ENCODE assay signal across 2 cellular contexts in genomic region chr22:37552560-37553163, GRCh38.
A peak's percentile ranks its signal among the peaks of the same experiment; 100 is the strongest.
TF ChIP-seq lines count a peak whose summit lies in the region.

No MANE protein-coding gene starts in this region.

TF ChIP-seq in HEK293, 187 proteins besides CTCF, POLR2A, EP300 and RAD21 (continued from another document):
- no peak for TF ChIP-seq ZFP41 (tag by site-specific recombination; IDR thresholded peaks at IDR 0.05; ENCODE audit: borderline replicate concordance)
- TF ChIP-seq SCRT1 (tag by site-specific recombination; IDR thresholded peaks at IDR 0.05; ENCODE audit: borderline replicate concordance): no peak
- no peak for TF ChIP-seq ZSCAN16 (tag by site-specific recombination; IDR thresholded peaks at IDR 0.05)
- peak; percentile 43; the same call in 1 of the 2 replicates for TF ChIP-seq ZNF341 (tag by site-specific recombination; IDR thresholded peaks at IDR 0.05; ENCODE audit: low read depth)
- TF ChIP-seq ZNF548 (tag by site-specific recombination; IDR thresholded peaks at IDR 0.05): no peak
- no peak for TF ChIP-seq ZNF138 (tag by site-specific recombination; IDR thresholded peaks at IDR 0.05; ENCODE audit: borderline replicate concordance)
- 0 out of 2 replicates have a peak, but pooled peaks have one; percentile 2 for TF ChIP-seq PATZ1 (tag by site-specific recombination; IDR thresholded peaks at IDR 0.05)
- TF ChIP-seq ZNF510 (tag by site-specific recombination; IDR thresholded peaks at IDR 0.05; ENCODE audit: insufficient replicate concordance): no peak
- TF ChIP-seq ZBTB49 (tag by site-specific recombination; IDR thresholded peaks at IDR 0.05; ENCODE audit: low read depth): no peak
- TF ChIP-seq ZNF394 (tag by site-specific recombination; IDR thresholded peaks at IDR 0.05; ENCODE audit: borderline replicate concordance): peak; percentile 44; the same call in 1 of the 2 replicates

TF ChIP-seq in K562, 482 proteins besides CTCF, POLR2A, EP300 and RAD21 (continued from another document and continues in another):
- TF ChIP-seq DMBX1 (CRISPR knock-in tag; IDR thresholded peaks at IDR 0.05; ENCODE audit: borderline replicate concordance): peak; percentile 87
- TF ChIP-seq NBN (IDR thresholded peaks at IDR 0.05; ENCODE audit: low read depth): peak; percentile 74; the same call in 1 of the 2 replicates
- peak; percentile 54; the same call in 1 of the 2 replicates for TF ChIP-seq GATAD2B (IDR thresholded peaks at IDR 0.05; ENCODE audit: borderline replicate concordance)
- TF ChIP-seq SMAD1 (IDR thresholded peaks at IDR 0.05; ENCODE audit: low read depth, low read length, partially characterized antibody): peak; percentile 81
- peak; percentile 95 for TF ChIP-seq SOX6 (IDR thresholded peaks at IDR 0.05)
- no peak for TF ChIP-seq ID3 (CRISPR knock-in tag; IDR thresholded peaks at IDR 0.05)
- peak; percentile 88; the same call in 1 of the 2 replicates for TF ChIP-seq ID3 (tag; IDR thresholded peaks at IDR 0.05)
- no peak for TF ChIP-seq RBBP5 (IDR thresholded peaks at IDR 0.05; ENCODE audit: borderline replicate concordance, insufficient read depth, low read length, poor library complexity, severe bottlenecking)
- TF ChIP-seq CCNT2 (IDR thresholded peaks at IDR 0.05; ENCODE audit: borderline replicate concordance, extremely low read depth, insufficient read length, low read depth, low read length): peak; percentile 97
- 0 out of 2 replicates have a peak, but pooled peaks have one; percentile 26 for TF ChIP-seq MXI1 (IDR thresholded peaks at IDR 0.05; ENCODE audit: low read depth, low read length)
- no peak for TF ChIP-seq GTF2E2 (tag; IDR thresholded peaks at IDR 0.05)
- no peak for TF ChIP-seq ZNF23 (CRISPR knock-in tag; IDR thresholded peaks at IDR 0.05)
- peak; percentile 69; the same call in 1 of the 2 replicates for TF ChIP-seq MTA1 (IDR thresholded peaks at IDR 0.05; ENCODE audit: borderline replicate concordance)
- no peak for TF ChIP-seq SIN3A (IDR thresholded peaks at IDR 0.05; ENCODE audit: borderline replicate concordance in 2 of 2, control insufficient read depth in 1 of 2, low read depth in 2 of 2, low read length in 2 of 2)
- TF ChIP-seq PTTG1 (tag; IDR thresholded peaks at IDR 0.05; ENCODE audit: low read depth): no peak
- TF ChIP-seq BCOR (IDR thresholded peaks at IDR 0.05): peak; percentile 85
- TF ChIP-seq MBD1 (CRISPR knock-in tag; IDR thresholded peaks at IDR 0.05): no peak
- peak; percentile 96 for TF ChIP-seq KLF16 (IDR thresholded peaks at IDR 0.05)
- TF ChIP-seq HSF4 (CRISPR knock-in tag; IDR thresholded peaks at IDR 0.05; ENCODE audit: borderline replicate concordance): no peak
- no peak for TF ChIP-seq TGIF2 (CRISPR knock-in tag; IDR thresholded peaks at IDR 0.05)
- peak; percentile 74; the same call in 1 of the 2 replicates for TF ChIP-seq ESRRA (IDR thresholded peaks at IDR 0.05; ENCODE audit: borderline replicate concordance, low read depth)
- peak; percentile 69 for TF ChIP-seq VEZF1 (CRISPR knock-in tag; IDR thresholded peaks at IDR 0.05)
- TF ChIP-seq XRCC3 (IDR thresholded peaks at IDR 0.05): no peak
- TF ChIP-seq HINFP (tag; conservative IDR thresholded peaks at IDR 0.05; ENCODE audit: low read depth): 0 out of 2 replicates have a peak, but pooled peaks have one; percentile 10
- no peak for TF ChIP-seq TSC22D4 (tag; IDR thresholded peaks at IDR 0.05)
- no peak for TF ChIP-seq NR2C2 (CRISPR knock-in tag; IDR thresholded peaks at IDR 0.05)
- 0 out of 2 replicates have a peak, but pooled peaks have one; percentile 22 for TF ChIP-seq NR2C2 (tag; IDR thresholded peaks at IDR 0.05)
- peak; percentile 75 for TF ChIP-seq DACH1 (IDR thresholded peaks at IDR 0.05; ENCODE audit: partially characterized antibody)
- peak; percentile 95 for TF ChIP-seq SMAD4 (CRISPR knock-in tag; conservative IDR thresholded peaks at IDR 0.05)
- TF ChIP-seq KLF13 (tag; IDR thresholded peaks at IDR 0.05; ENCODE audit: borderline replicate concordance, low read depth): 0 out of 2 replicates have a peak, but pooled peaks have one; percentile 19
- peak; percentile 99 for TF ChIP-seq TAL1 (IDR thresholded peaks at IDR 0.05)
- peak; percentile 73; the same call in 1 of the 2 replicates for TF ChIP-seq ZBTB1 (CRISPR knock-in tag; IDR thresholded peaks at IDR 0.05; ENCODE audit: borderline replicate concordance, low read depth)
- peak; percentile 97 for TF ChIP-seq PML (IDR thresholded peaks at IDR 0.05; ENCODE audit: low read length)
- peak; percentile 97 for TF ChIP-seq DPF2 (IDR thresholded peaks at IDR 0.05)
- TF ChIP-seq LCOR (CRISPR knock-in tag; IDR thresholded peaks at IDR 0.05): peak; percentile 53; the same call in 1 of the 2 replicates
- peak; percentile 98 for TF ChIP-seq NCOR1 (IDR thresholded peaks at IDR 0.05)
- TF ChIP-seq TEAD4 (IDR thresholded peaks at IDR 0.05; ENCODE audit: low read length): peak; percentile 99
- TF ChIP-seq TEAD4 (CRISPR knock-in tag; IDR thresholded peaks at IDR 0.05; ENCODE audit: borderline replicate concordance): no peak
- TF ChIP-seq GTF3C2 (IDR thresholded peaks at IDR 0.05; ENCODE audit: borderline replicate concordance, extremely low read depth, insufficient read length): no peak
- no peak for TF ChIP-seq ZNF316 (IDR thresholded peaks at IDR 0.05)
- 0 out of 2 replicates have a peak, but pooled peaks have one; percentile 48 for TF ChIP-seq XRCC5 (IDR thresholded peaks at IDR 0.05; ENCODE audit: low read depth, low read length)
- TF ChIP-seq MTA3 (IDR thresholded peaks at IDR 0.05; ENCODE audit: borderline replicate concordance): peak; percentile 71; the same call in 1 of the 2 replicates
- TF ChIP-seq KLF1 (tag; IDR thresholded peaks at IDR 0.05): peak; percentile 45; the same call in 1 of the 2 replicates
- TF ChIP-seq TEAD1 (CRISPR knock-in tag; IDR thresholded peaks at IDR 0.05): peak in 1 of 2 experiments; percentile 68; a peak in 1 of 4 replicates
- TF ChIP-seq BHLHE40 (IDR thresholded peaks at IDR 0.05; ENCODE audit: low read length): peak; percentile 81
- TF ChIP-seq TBL1XR1 (IDR thresholded peaks at IDR 0.05; ENCODE audit: low read length in 2 of 2): peak; percentile 87 to 90; a peak in 3 of 4 replicates
- TF ChIP-seq AFF4 (CRISPR knock-in tag; IDR thresholded peaks at IDR 0.05): no peak
- peak; percentile 96 for TF ChIP-seq ZEB2 (IDR thresholded peaks at IDR 0.05)
- peak; percentile 98 for TF ChIP-seq SMARCA4 (IDR thresholded peaks at IDR 0.05)
- TF ChIP-seq ZNF24 (IDR thresholded peaks at IDR 0.05): 0 out of 2 replicates have a peak, but pooled peaks have one; percentile 19
- peak; percentile 36; the same call in 1 of the 2 replicates for TF ChIP-seq ATF3 (IDR thresholded peaks at IDR 0.05)
- TF ChIP-seq ATF3 (CRISPR knock-in tag; conservative IDR thresholded peaks at IDR 0.05): no peak
- TF ChIP-seq ZNF584 (CRISPR knock-in tag; IDR thresholded peaks at IDR 0.05; ENCODE audit: low read depth): 0 out of 2 replicates have a peak, but pooled peaks have one; percentile 73
- peak; percentile 95 for TF ChIP-seq POLR2AphosphoS5 (IDR thresholded peaks at IDR 0.05; ENCODE audit: control insufficient read depth, insufficient read depth, low read depth, low read length)
- TF ChIP-seq EP400 (IDR thresholded peaks at IDR 0.05): peak; percentile 59
